12 cellular contexts compared by ENCODE assay signal in genomic region chrY:19570999-19571398, GRCh38.
A peak's percentile ranks its signal among the peaks of the same experiment; 100 is the strongest.
DNase-seq lines count a peak whose midpoint lies in the region; ATAC-seq and TF ChIP-seq lines count a peak whose summit lies in the region.
"Had no signal": no experiment of that assay in that cellular context is flagged by ENCODE, and none has a peak within 500 bp of the region (broad histone marks: within the 10 kb centered on the region; RNA-seq: fewer than 3 reads in every experiment).

No MANE protein-coding gene starts in this region.

- H3K4me3 ChIP-seq in endodermal cell (ENCODE audit: low read length) (peak overlapping the region; percentile 72), upper lobe of right lung (no peak overlapping the region)

- H3K36me3 Mint-ChIP-seq in endodermal cell (ENCODE audit: low read depth): no peaks in the 10 kb centered on the region

- TF ChIP-seq CTCF in endodermal cell (conservative IDR thresholded peaks at IDR 0.05) (no peak), upper lobe of right lung (IDR thresholded peaks at IDR 0.05) (no peak)

- H3K4me1 ChIP-seq in endodermal cell (ENCODE audit: control insufficient read depth, insufficient read depth, low read length) (no peaks in the 10 kb centered on the region), upper lobe of right lung (no peaks in the 10 kb centered on the region)

- H3K27me3 ChIP-seq in endodermal cell (ENCODE audit: control insufficient read depth, insufficient read depth, low read length, poor library complexity, severe bottlenecking): no peaks in the 10 kb centered on the region
- H3K27me3 ChIP-seq in upper lobe of right lung: no peaks in the 10 kb centered on the region

- intact Hi-C loops in upper lobe of right lung (cut with DNase I): no loop called here

- no peaks in the 10 kb centered on the region for H3K36me3 ChIP-seq in endodermal cell (ENCODE audit: control insufficient read depth, insufficient read depth, low read length)
- no peaks in the 10 kb centered on the region for H3K36me3 ChIP-seq in upper lobe of right lung

- 96% methylated on average over 2 of the region's 2 CpGs; no CpG with 5 or more reads in 1 of the 2 experiments for WGBS in endodermal cell (ENCODE audit: insufficient coverage in 1 of 2, insufficient read length in 1 of 2), 2 experiments

- no peaks in the 10 kb centered on the region for H3K4me1 Mint-ChIP-seq in endodermal cell

- DNase-seq in endodermal cell: no peak
- DNase-seq in NCI-H774 (lab: John Stamatoyannopoulos, UW): no peak
- no peak for DNase-seq in upper lobe of right lung
- no peak for DNase-seq in T-helper 9 cell
- DNase-seq: COR-L47, foreskin melanocyte, left cardiac atrium, NCI-H226, SHP77 had no signal

- no peaks in the 10 kb centered on the region for H3K9me3 Mint-ChIP-seq in endodermal cell

- no peaks in the 10 kb centered on the region for H3K27me3 Mint-ChIP-seq in endodermal cell (ENCODE audit: insufficient read depth)

- H3K27ac ChIP-seq in endodermal cell (ENCODE audit: low read depth, low read length): no peak overlapping the region
- no peak overlapping the region for H3K27ac ChIP-seq in upper lobe of right lung

- H3K9me3 ChIP-seq in endodermal cell (ENCODE audit: control insufficient read depth, low read length) (no peaks in the 10 kb centered on the region), upper lobe of right lung (no peaks in the 10 kb centered on the region)

- H3K9ac ChIP-seq in endodermal cell (ENCODE audit: extremely low read depth, low read length, poor library complexity, severe bottlenecking): no peak overlapping the region

- no peak overlapping the region for H3K27ac Mint-ChIP-seq in endodermal cell

- ATAC-seq in GM18519 (IDR thresholded peaks at IDR 0.05; ENCODE audit: low FRiP score, unreplicated experiment): peak; percentile 61
- ATAC-seq in GM21515 (IDR thresholded peaks at IDR 0.05; ENCODE audit: unreplicated experiment): peak; percentile 35
- ATAC-seq in HG03469 (IDR thresholded peaks at IDR 0.05; ENCODE audit: unreplicated experiment): peak; percentile 44
- ATAC-seq in upper lobe of right lung: no peak
- ATAC-seq: left cardiac atrium had no signal

- H3K4me3 Mint-ChIP-seq in endodermal cell: no peak overlapping the region
